Comparison of ENCODE assay signal across 19 cellular contexts in genomic region chr7:31029674-31030073, GRCh38. TPM values are rescaled to one million over a fixed set of nuclear protein-coding genes. Genes with fewer than 3 reads are reported as not detected.
DNase-seq lines count a peak whose midpoint lies in the region; ATAC-seq and TF ChIP-seq lines count a peak whose summit lies in the region.
"Had no signal": no experiment of that assay in that cellular context is flagged by ENCODE, and none has a peak within 500 bp of the region (broad histone marks: within the 10 kb centered on the region; RNA-seq: fewer than 3 reads in every experiment).

No MANE protein-coding gene starts in this region.

- H4K20me1 ChIP-seq in neural progenitor cell (ENCODE audit: low read depth) = peaks cover 16% of the 10 kb centered on the region

- H3K4me1 ChIP-seq in neural progenitor cell = peaks cover 11% of the 10 kb centered on the region
- H3K4me1 ChIP-seq: A549, Peyer's patch had no signal

- H3K4me3 ChIP-seq in H7 (ENCODE audit: insufficient read depth, low read depth, low read length) = no peak overlapping the region
- no peak overlapping the region for H3K4me3 ChIP-seq in neural progenitor cell
- H3K4me3 ChIP-seq: A549, Peyer's patch had no signal

- H3F3A ChIP-seq in neural progenitor cell (ENCODE audit: low read depth) = peaks cover 7% of the 10 kb centered on the region

- no peaks in the 10 kb centered on the region for H3K36me3 Mint-ChIP-seq in neural progenitor cell
- no peaks in the 10 kb centered on the region for H3K36me3 Mint-ChIP-seq in stimulated activated memory B cell treated with anti-CD40 and anti-IgM and Interleukin-4, amounts not matched to agents 10 μg/mL and 1 μg/mL and 100 μg/mL, for 72 hours
- H3K36me3 Mint-ChIP-seq: IgD-negative memory B cell had no signal

- no peak overlapping the region for H3K9ac ChIP-seq in neural progenitor cell

- ATAC-seq in esophagus mucosa = no peak
- ATAC-seq in stimulated activated memory B cell treated with anti-CD40 and anti-IgM and Interleukin-4, amounts not matched to agents 10 μg/mL and 1 μg/mL and 100 μg/mL, for 72 hours = no peak
- no peak for ATAC-seq in GM21825 (IDR thresholded peaks at IDR 0.05; ENCODE audit: unreplicated experiment)
- ATAC-seq: A549, SK-N-SH treated with all-trans-retinoic acid at 6 μM for 48 hours had no signal

- H3K36me3 ChIP-seq in H7 (replicated peaks; ENCODE audit: control insufficient read depth, insufficient read depth, low read length) (no peaks in the 10 kb centered on the region), neural progenitor cell (no peaks in the 10 kb centered on the region)
- H3K36me3 ChIP-seq: BE2C, Peyer's patch had no signal

- no peaks in the 10 kb centered on the region for H3K9me3 Mint-ChIP-seq in neural progenitor cell
- peaks cover 4% of the 10 kb centered on the region for H3K9me3 Mint-ChIP-seq in stimulated activated memory B cell treated with anti-CD40 and anti-IgM and Interleukin-4, amounts not matched to agents 10 μg/mL and 1 μg/mL and 100 μg/mL, for 72 hours

- peaks cover 25% of the 10 kb centered on the region for H3K27me3 Mint-ChIP-seq in neural progenitor cell (ENCODE audit: insufficient read depth, low read depth)
- peaks cover 24% of the 10 kb centered on the region for H3K27me3 Mint-ChIP-seq in stimulated activated memory B cell treated with anti-CD40 and anti-IgM and Interleukin-4, amounts not matched to agents 10 μg/mL and 1 μg/mL and 100 μg/mL, for 72 hours

- H3K27ac Mint-ChIP-seq in neural progenitor cell = peak overlapping the region; percentile 27
- H3K27ac Mint-ChIP-seq in stimulated activated memory B cell treated with anti-CD40 and anti-IgM and Interleukin-4, amounts not matched to agents 10 μg/mL and 1 μg/mL and 100 μg/mL, for 72 hours = no peak overlapping the region

- no peaks in the 10 kb centered on the region for H3K79me2 ChIP-seq in neural progenitor cell (ENCODE audit: low read depth)

- no peak overlapping the region for H2AFZ ChIP-seq in neural progenitor cell (replicated peaks)

- no peak overlapping the region for H3K4me2 ChIP-seq in neural progenitor cell
- H3K4me2 ChIP-seq: A549 had no signal

- no peaks in the 10 kb centered on the region for H3K27me3 ChIP-seq in H7 (ENCODE audit: control insufficient read depth, insufficient read depth, low read length)
- peaks cover 95% of the 10 kb centered on the region for H3K27me3 ChIP-seq in neural progenitor cell
- H3K27me3 ChIP-seq: BE2C, Peyer's patch had no signal

- H3K27ac ChIP-seq in neural progenitor cell = no peak overlapping the region
- H3K27ac ChIP-seq: A549, Peyer's patch had no signal

- TF ChIP-seq CTCF in neural progenitor cell (IDR thresholded peaks at IDR 0.05) = no peak

- H3K4me3 Mint-ChIP-seq in neural progenitor cell = no peak overlapping the region
- H3K4me3 Mint-ChIP-seq in stimulated activated memory B cell treated with anti-CD40 and anti-IgM and Interleukin-4, amounts not matched to agents 10 μg/mL and 1 μg/mL and 100 μg/mL, for 72 hours = no peak overlapping the region
- H3K4me3 Mint-ChIP-seq: IgD-negative memory B cell had no signal

- H3K4me1 Mint-ChIP-seq in neural progenitor cell = peaks cover 65% of the 10 kb centered on the region
- H3K4me1 Mint-ChIP-seq in stimulated activated memory B cell treated with anti-CD40 and anti-IgM and Interleukin-4, amounts not matched to agents 10 μg/mL and 1 μg/mL and 100 μg/mL, for 72 hours = no peaks in the 10 kb centered on the region

- no peaks in the 10 kb centered on the region for H3K9me3 ChIP-seq in neural progenitor cell (ENCODE audit: low read depth)
- H3K9me3 ChIP-seq: A549, BE2C, Peyer's patch had no signal

- peak; percentile 67 for DNase-seq in DMS 273 (lab: John Stamatoyannopoulos, UW; ENCODE audit: unreplicated experiment)
- peak; percentile 62 for DNase-seq in H7
- DNase-seq in NCI-H2171 treated with DMSO at 0.1 percent for 48 hours (lab: John Stamatoyannopoulos, UW) = peak; percentile 61
- DNase-seq in neural progenitor cell (ENCODE audit: low spot score) = no peak
- no peak for DNase-seq in medulla oblongata (ENCODE audit: extremely low spot score)
- DNase-seq: BE2C, DND-41, NCI-H1436, NCI-H2081, NCI-H524 treated with DMSO at 0.1 percent for 48 hours, Peyer's patch had no signal

RNA-seq across cellular contexts. Expression of gene ADCYAP1R1, which starts 22.4 kb away (rescaled TPM):
- total RNA-seq in H7 (2014; rRNA removed; shearing (Covaris generic)) = 1.8 TPM in 2 replicates
- total RNA-seq in neural progenitor cell (ENCODE audit: low replicate concordance) (0.39 and 0.56 TPM in 2 replicates), esophagus mucosa (0.12 TPM)
- total RNA-seq: M059J, OCI-LY7 had no signal

Comparison
In these comparisons a context has a peak if more than half of its experiments do, and no peak if none do; other contexts are left out.
1. DNase-seq: peak in DMS 273 (single experiment), H7 (single experiment) and NCI-H2171 treated with DMSO at 0.1 percent for 48 hours (single experiment); none in neural progenitor cell (single experiment) and medulla oblongata (single experiment).